Comparison of ENCODE assay signal across 11 cellular contexts in the genomic region with DNA sequence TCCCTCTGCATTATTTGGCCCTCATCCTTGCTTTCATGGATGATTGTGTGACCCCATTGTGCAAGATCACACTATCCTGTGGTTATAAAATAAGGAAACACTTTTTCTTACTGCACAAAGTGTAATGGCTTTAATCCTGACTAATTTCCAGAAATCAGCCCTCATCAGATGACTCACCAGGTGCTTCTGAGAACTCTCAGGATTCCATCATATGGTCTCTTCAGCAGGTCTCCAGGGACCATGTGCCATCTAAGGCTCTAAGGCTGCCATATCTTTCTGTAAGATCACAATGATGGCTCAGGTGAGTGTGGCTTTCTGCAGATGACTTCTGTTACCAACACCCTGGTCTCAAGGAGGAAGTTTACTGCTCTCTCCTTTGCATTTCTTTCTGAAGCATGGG. TPM values are rescaled to one million over a fixed set of nuclear protein-coding genes. Genes with fewer than 3 reads are reported as not detected.
DNase-seq lines count a peak whose midpoint lies in the region; ATAC-seq, FAIRE-seq and TF ChIP-seq lines count a peak whose summit lies in the region.
"Had no signal": no experiment of that assay in that cellular context is flagged by ENCODE, and none has a peak within 500 bp of the region (broad histone marks: within the 10 kb centered on the region; RNA-seq: fewer than 3 reads in every experiment).

No MANE protein-coding gene starts in this region.

- H3K27ac ChIP-seq in astrocyte (ENCODE audit: low read depth, low read length) (no peak overlapping the region), Karpas-422 (ENCODE audit: low read length) (no peak overlapping the region)

- TF ChIP-seq CTCF in astrocyte (IDR thresholded peaks at IDR 0.05; ENCODE audit: insufficient read depth, low read depth, low read length): no peak

- no peaks in the 10 kb centered on the region for H3K79me2 ChIP-seq in astrocyte (ENCODE audit: insufficient read depth, low read length)
- no peaks in the 10 kb centered on the region for H3K79me2 ChIP-seq in Karpas-422 (ENCODE audit: low read length)

- H3K4me1 ChIP-seq in astrocyte (ENCODE audit: insufficient read depth, low read length): no peaks in the 10 kb centered on the region
- peaks cover 3% of the 10 kb centered on the region; the same call in 1 of the 2 replicates for H3K4me1 ChIP-seq in Karpas-422 (ENCODE audit: low read length)

- no peak overlapping the region for H3K9ac ChIP-seq in astrocyte (ENCODE audit: low read length)
- H3K9ac ChIP-seq in Karpas-422 (ENCODE audit: low read length): no peak overlapping the region

- no peaks in the 10 kb centered on the region for H3K27me3 Mint-ChIP-seq in astrocyte (ENCODE audit: low read depth, unreplicated experiment)

- H3K9me2 ChIP-seq in Karpas-422 (replicated peaks; ENCODE audit: insufficient read depth, low read length): no peaks in the 10 kb centered on the region

- no peaks in the 10 kb centered on the region for H3K27me3 ChIP-seq in astrocyte (ENCODE audit: insufficient read depth, low read length)
- H3K27me3 ChIP-seq in Karpas-422 (ENCODE audit: low read length): no peaks in the 10 kb centered on the region

- H3K9me3 ChIP-seq in astrocyte (ENCODE audit: insufficient read depth, low read depth, low read length) (no peaks in the 10 kb centered on the region), Karpas-422 (ENCODE audit: low read length) (no peaks in the 10 kb centered on the region)

- FAIRE-seq in astrocyte (lab: Jason Lieb, UNC): no peak
- FAIRE-seq: HTR-8/SVneo had no signal

- peaks cover 2% of the 10 kb centered on the region for H3K9me3 Mint-ChIP-seq in astrocyte (ENCODE audit: unreplicated experiment)
- H3K9me3 Mint-ChIP-seq: activated T-cell treated with anti-CD3 and anti-CD28 coated beads, Interleukin-2, amount 50 U/mL, for 24 hours had no signal

- H3K4me2 ChIP-seq in astrocyte (ENCODE audit: low read length): no peak overlapping the region
- no peak overlapping the region for H3K4me2 ChIP-seq in Karpas-422 (ENCODE audit: low read depth, low read length, poor library complexity, severe bottlenecking)

- H3K36me3 Mint-ChIP-seq in astrocyte (ENCODE audit: low read depth, unreplicated experiment): no peaks in the 10 kb centered on the region

- no peak overlapping the region for H3K4me3 Mint-ChIP-seq in astrocyte (ENCODE audit: unreplicated experiment)
- H3K4me3 Mint-ChIP-seq: activated T-cell treated with anti-CD3 and anti-CD28 coated beads, Interleukin-2, amount 50 U/mL, for 24 hours had no signal

- ATAC-seq in GM18502 (IDR thresholded peaks at IDR 0.05; ENCODE audit: poor library complexity, unreplicated experiment): peak; percentile 98
- ATAC-seq in GM21367 (IDR thresholded peaks at IDR 0.05; ENCODE audit: unreplicated experiment): peak; percentile 79
- ATAC-seq in HG03135 (IDR thresholded peaks at IDR 0.05; ENCODE audit: unreplicated experiment): peak; percentile 95

- DNase-seq in astrocyte (ENCODE audit: low read depth): peak; percentile 9
- no peak for DNase-seq in islet precursor cell
- no peak for DNase-seq in germinal center (ENCODE audit: low spot score)
- DNase-seq in COR-L47 (lab: John Stamatoyannopoulos, UW): no peak
- no peak for DNase-seq in Karpas-422
- DNase-seq: activated T-cell treated with anti-CD3 and anti-CD28 coated beads, Interleukin-2, amount 50 U/mL, for 24 hours; DMS 273 treated with DMSO at 0.1 percent for 48 hours had no signal

- no peaks in the 10 kb centered on the region for H4K20me1 ChIP-seq in astrocyte (ENCODE audit: insufficient read depth, low read length)
- no peaks in the 10 kb centered on the region for H4K20me1 ChIP-seq in Karpas-422 (ENCODE audit: insufficient read depth, low read depth, low read length)

- H3K4me1 Mint-ChIP-seq in astrocyte (ENCODE audit: low read depth, unreplicated experiment): no peaks in the 10 kb centered on the region

- H3K4me3 ChIP-seq in astrocyte (ENCODE audit: insufficient read depth, low read depth, low read length): no peak overlapping the region
- H3K4me3 ChIP-seq in Karpas-422 (ENCODE audit: low read length): no peak overlapping the region

- H3K36me3 ChIP-seq in astrocyte (ENCODE audit: insufficient read depth, low read length) (no peaks in the 10 kb centered on the region), Karpas-422 (ENCODE audit: insufficient read depth, low read length) (no peaks in the 10 kb centered on the region)

- H2AFZ ChIP-seq in astrocyte (ENCODE audit: low read depth, low read length) (no peak overlapping the region), Karpas-422 (ENCODE audit: low read length) (no peak overlapping the region)

- no peak overlapping the region for H3K27ac Mint-ChIP-seq in astrocyte (ENCODE audit: unreplicated experiment)
- H3K27ac Mint-ChIP-seq: activated T-cell treated with anti-CD3 and anti-CD28 coated beads, Interleukin-2, amount 50 U/mL, for 24 hours had no signal

RNA-seq across cellular contexts. Expression of gene FER, which starts 27.3 kb away (rescaled TPM):
- total RNA-seq in astrocyte: 14.9 and 21.6 TPM in 2 replicates
- total RNA-seq in Karpas-422 (2014; rRNA removed; shearing (Covaris generic); ENCODE audit: low replicate concordance): 9.2 and 14.6 TPM in 2 replicates
